In genomic region chr16:79668502-79668901, GRCh38 we compare ENCODE assay signal across 29 cellular contexts.
"Had no signal": no experiment of that assay in that cellular context is flagged by ENCODE, and none has a peak within 500 bp of the region (broad histone marks: within the 10 kb centered on the region; RNA-seq: fewer than 3 reads in every experiment).

No MANE protein-coding gene starts in this region.

- H3K4me3 Mint-ChIP-seq: activated naive CD4-positive, alpha-beta T cell treated with anti-CD3 and anti-CD28 coated beads, Interleukin-2, amount 50 U/mL, for 24 hours; activated naive CD8-positive, alpha-beta T cell treated with anti-CD3 and anti-CD28 coated beads for 36 hours; activated naive CD8-positive, alpha-beta T cell treated with anti-CD3 and anti-CD28 coated beads, Interleukin-2, amount 50 U/mL, for 24 hours; activated T-cell treated with anti-CD3 and anti-CD28 coated beads, Interleukin-2, amount 50 U/mL, for 4 hours; activated T-helper 1 cell treated with anti-CD3 and anti-CD28 coated beads, Interleukin-12 subunit alpha, Interleukin-12 subunit beta, Interleukin-2, Interleukin-4 antibody, amounts not matched to agents 30 ng/mL and 10 ng/mL and 1 ng/mL, durations not matched to agents 14 hours and 24 hours and 36 hours; effector memory CD8-positive, alpha-beta T cell had no signal

- H3K36me3 Mint-ChIP-seq: activated naive CD4-positive, alpha-beta T cell treated with anti-CD3 and anti-CD28 coated beads, Interleukin-2, amount 50 U/mL, for 24 hours; activated naive CD8-positive, alpha-beta T cell treated with anti-CD3 and anti-CD28 coated beads for 36 hours had no signal

- H3K27ac ChIP-seq: adrenal gland, body of pancreas, esophagus squamous epithelium, gastroesophageal sphincter, heart right ventricle had no signal

- H3K9me3 ChIP-seq: body of pancreas, esophagus squamous epithelium had no signal

- H3K27me3 ChIP-seq: adrenal gland, body of pancreas, esophagus squamous epithelium, gastroesophageal sphincter had no signal

- H3K36me3 ChIP-seq: adrenal gland, esophagus squamous epithelium, gastroesophageal sphincter, heart right ventricle had no signal

- DNase-seq: activated CD4-positive, alpha-beta T cell treated with anti-CD3 and anti-CD28 coated beads for 48 hours; activated CD4-positive, alpha-beta T cell treated with anti-CD3 and anti-CD28 coated beads, Interleukin-2, amount 50 U/mL, for 1 hour; activated CD4-positive, alpha-beta T cell treated with anti-CD3 and anti-CD28 coated beads, Interleukin-2, amount 50 U/mL, for 48 hours; activated CD4-positive, CD25-positive, alpha-beta regulatory T cell; activated CD4-positive, CD25-positive, alpha-beta regulatory T cell treated with anti-CD3 and anti-CD28 coated beads, Interleukin-2, amount 50 U/mL, for 72 hours; activated CD8-positive, alpha-beta memory T cell treated with anti-CD3 and anti-CD28 coated beads, Interleukin-2, amount 50 U/mL, for 48 hours; activated gamma-delta T cell; activated naive CD4-positive, alpha-beta T cell; activated naive CD8-positive, alpha-beta T cell treated with anti-CD3 and anti-CD28 coated beads for 36 hours; activated naive CD8-positive, alpha-beta T cell treated with anti-CD3 and anti-CD28 coated beads, Interleukin-2, amount 50 U/mL, for 24 hours; activated T-cell treated with anti-CD3 and anti-CD28 coated beads for 4 hours; activated T-cell treated with anti-CD3 and anti-CD28 coated beads, Interleukin-2, amount 50 U/mL, for 4 hours; adrenal gland; amygdala; aorta; body of pancreas; caudate nucleus; cortex of kidney; dermis blood vessel endothelial cell; effector CD4-positive, alpha-beta T cell; effector memory CD8-positive, alpha-beta T cell; erythroblast; esophagus squamous epithelium; foreskin melanocyte; heart right ventricle; T-helper 2 cell had no signal

- H3K4me1 Mint-ChIP-seq: activated naive CD4-positive, alpha-beta T cell treated with anti-CD3 and anti-CD28 coated beads, Interleukin-2, amount 50 U/mL, for 24 hours; activated naive CD8-positive, alpha-beta T cell treated with anti-CD3 and anti-CD28 coated beads for 36 hours; activated naive CD8-positive, alpha-beta T cell treated with anti-CD3 and anti-CD28 coated beads, Interleukin-2, amount 50 U/mL, for 24 hours had no signal

- H3K4me1 ChIP-seq: adrenal gland, gastroesophageal sphincter had no signal

- H3K27me3 Mint-ChIP-seq: activated naive CD8-positive, alpha-beta T cell treated with anti-CD3 and anti-CD28 coated beads for 36 hours had no signal

- H3K4me3 ChIP-seq: adrenal gland, body of pancreas, esophagus squamous epithelium, gastroesophageal sphincter, heart right ventricle had no signal

- H3K27ac Mint-ChIP-seq: activated naive CD4-positive, alpha-beta T cell treated with anti-CD3 and anti-CD28 coated beads, Interleukin-2, amount 50 U/mL, for 24 hours; activated naive CD8-positive, alpha-beta T cell treated with anti-CD3 and anti-CD28 coated beads for 36 hours; activated naive CD8-positive, alpha-beta T cell treated with anti-CD3 and anti-CD28 coated beads, Interleukin-2, amount 50 U/mL, for 24 hours; effector memory CD8-positive, alpha-beta T cell had no signal

- ATAC-seq: activated naive CD8-positive, alpha-beta T cell treated with anti-CD3 and anti-CD28 coated beads, Interleukin-2, amount 50 U/mL, for 24 hours; activated T-cell treated with anti-CD3 and anti-CD28 coated beads, Interleukin-2, amount 50 U/mL, for 4 hours; body of pancreas; effector memory CD8-positive, alpha-beta T cell; gastroesophageal sphincter; heart right ventricle had no signal
